Comparison of ENCODE assay signal across 1 cellular context in genomic region chr17:12789075-12789975, GRCh38.
TF ChIP-seq lines count a peak whose summit lies in the region.

A gene with protein sequence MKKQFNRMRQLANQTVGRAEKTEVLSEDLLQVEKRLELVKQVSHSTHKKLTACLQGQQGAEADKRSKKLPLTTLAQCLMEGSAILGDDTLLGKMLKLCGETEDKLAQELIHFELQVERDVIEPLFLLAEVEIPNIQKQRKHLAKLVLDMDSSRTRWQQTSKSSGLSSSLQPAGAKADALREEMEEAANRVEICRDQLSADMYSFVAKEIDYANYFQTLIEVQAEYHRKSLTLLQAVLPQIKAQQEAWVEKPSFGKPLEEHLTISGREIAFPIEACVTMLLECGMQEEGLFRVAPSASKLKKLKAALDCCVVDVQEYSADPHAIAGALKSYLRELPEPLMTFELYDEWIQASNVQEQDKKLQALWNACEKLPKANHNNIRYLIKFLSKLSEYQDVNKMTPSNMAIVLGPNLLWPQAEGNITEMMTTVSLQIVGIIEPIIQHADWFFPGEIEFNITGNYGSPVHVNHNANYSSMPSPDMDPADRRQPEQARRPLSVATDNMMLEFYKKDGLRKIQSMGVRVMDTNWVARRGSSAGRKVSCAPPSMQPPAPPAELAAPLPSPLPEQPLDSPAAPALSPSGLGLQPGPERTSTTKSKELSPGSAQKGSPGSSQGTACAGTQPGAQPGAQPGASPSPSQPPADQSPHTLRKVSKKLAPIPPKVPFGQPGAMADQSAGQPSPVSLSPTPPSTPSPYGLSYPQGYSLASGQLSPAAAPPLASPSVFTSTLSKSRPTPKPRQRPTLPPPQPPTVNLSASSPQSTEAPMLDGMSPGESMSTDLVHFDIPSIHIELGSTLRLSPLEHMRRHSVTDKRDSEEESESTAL (plus strand): TSS chr17:12789498. CDS start chr17:12789839, 341 bp downstream.

TF ChIP-seq in HepG2, 621 proteins besides CTCF, POLR2A, EP300 and RAD21 (continued from another document):
- TF ChIP-seq, protein P1, sequence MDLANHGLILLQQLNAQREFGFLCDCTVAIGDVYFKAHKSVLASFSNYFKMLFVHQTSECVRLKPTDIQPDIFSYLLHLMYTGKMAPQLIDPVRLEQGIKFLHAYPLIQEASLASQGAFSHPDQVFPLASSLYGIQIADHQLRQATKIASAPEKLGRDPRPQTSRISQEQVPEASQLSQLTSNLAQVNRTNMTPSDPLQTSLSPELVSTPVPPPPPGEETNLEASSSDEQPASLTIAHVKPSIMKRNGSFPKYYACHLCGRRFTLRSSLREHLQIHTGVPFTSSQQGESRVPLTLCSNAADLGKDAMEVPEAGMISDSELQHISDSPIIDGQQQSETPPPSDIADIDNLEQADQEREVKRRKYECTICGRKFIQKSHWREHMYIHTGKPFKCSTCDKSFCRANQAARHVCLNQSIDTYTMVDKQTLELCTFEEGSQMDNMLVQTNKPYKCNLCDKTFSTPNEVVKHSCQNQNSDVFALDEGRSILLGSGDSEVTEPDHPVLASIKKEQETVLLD (CRISPR knock-in tag; IDR thresholded peaks at IDR 0.05; ENCODE audit: low read depth) = 0 out of 2 replicates have a peak, but pooled peaks have one; percentile 31
